23 cellular contexts compared by ENCODE assay signal in the genomic region with DNA sequence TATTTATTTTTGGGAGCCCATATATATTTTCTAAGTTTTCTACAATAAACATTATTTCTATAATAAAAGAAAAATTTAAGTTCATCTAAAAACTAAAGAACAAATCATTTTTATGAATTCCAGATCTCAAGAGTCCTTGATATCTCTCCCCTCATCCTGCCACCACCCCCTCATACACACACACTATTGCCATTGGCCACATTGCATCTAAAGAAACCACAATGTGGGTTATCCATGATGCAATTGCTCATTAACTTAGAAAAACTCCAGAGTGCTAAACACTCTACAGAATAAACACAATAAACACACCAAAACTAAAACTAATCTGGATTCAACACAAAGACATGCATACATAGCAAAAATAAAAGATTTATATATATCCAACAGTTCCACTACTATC. TPM values are rescaled to one million over a fixed set of nuclear protein-coding genes. Genes with fewer than 3 reads are reported as not detected.
"Had no signal": no experiment of that assay in that cellular context is flagged by ENCODE, and none has a peak within 500 bp of the region (broad histone marks: within the 10 kb centered on the region; RNA-seq: fewer than 3 reads in every experiment).

No MANE protein-coding gene starts in this region.

- DNase-seq: activated gamma-delta T cell treated with Interleukin-2 at 50 U/mL for 16 hours; activated T-cell treated with anti-CD3 and anti-CD28 coated beads, Interleukin-2, amount 50 U/mL, for 1 hour; amniotic stem cell; effector CD4-positive, alpha-beta T cell; foreskin melanocyte; head of caudate nucleus; hypothalamus; left colon; nephron progenitor cell; nucleus accumbens; right lobe of liver; stimulated activated CD4-positive, alpha-beta T cell treated with anti-CD3 and anti-CD28 coated beads, Interleukin-2, amount 100 ng/mL, for 48 hours; stimulated activated CD8-positive, alpha-beta memory T cell treated with anti-CD3 and anti-CD28 coated beads, Interleukin-4, amount 100 ng/mL, for 48 hours; stimulated activated naive B cell treated with anti-CD40 and anti-IgM and Interleukin-4, amounts not matched to agents 10 μg/mL and 1 μg/mL and 100 μg/mL, for 72 hours; T1000; upper lobe of left lung had no signal

- H3K9me3 ChIP-seq: right lobe of liver, upper lobe of left lung had no signal

- FAIRE-seq: endometrium had no signal

- H3K4me3 ChIP-seq: right lobe of liver, upper lobe of left lung had no signal

- H3K27ac ChIP-seq: upper lobe of left lung had no signal

- H2AFZ ChIP-seq: parathyroid adenoma had no signal

- H3K79me2 ChIP-seq: parathyroid adenoma had no signal

- H3K36me3 ChIP-seq: right lobe of liver, upper lobe of left lung had no signal

- H3K27me3 ChIP-seq: right lobe of liver, upper lobe of left lung had no signal

- ATAC-seq: activated naive CD4-positive, alpha-beta T cell treated with anti-CD3 and anti-CD28 coated beads, Interleukin-2, amount 50 U/mL, for 72 hours; left colon; right lobe of liver; stimulated activated naive B cell treated with anti-CD40 and anti-IgM and Interleukin-4, amounts not matched to agents 10 μg/mL and 1 μg/mL and 100 μg/mL, for 72 hours; WTC11 had no signal

- H3K9ac ChIP-seq: parathyroid adenoma had no signal

RNA-seq across cellular contexts. Expression of gene FAM13C, which starts 37.8 kb away (rescaled TPM):
- total RNA-seq: epithelial cell of proximal tubule; mononuclear cell; T-helper 1 cell treated with Interleukin-12 subunit alpha and Interleukin-12 subunit beta and Interleukin-4 antibody, amounts not matched to agents 30 ng/mL and 1 ng/mL, for 36 hours had no signal
